In genomic region chr3:123285479-123285878, GRCh38 we compare ENCODE assay signal across 23 cellular contexts.
"Had no signal": no experiment of that assay in that cellular context is flagged by ENCODE, and none has a peak within 500 bp of the region (broad histone marks: within the 10 kb centered on the region; RNA-seq: fewer than 3 reads in every experiment).

No MANE protein-coding gene starts in this region.

- H3K4me3 Mint-ChIP-seq: activated T-cell treated with anti-CD3 and anti-CD28 coated beads, Interleukin-2, amount 50 U/mL, for 4 hours; activated T-helper 17 cell treated with anti-CD3 and anti-CD28 coated beads, Interleukin-2, amount 50 U/mL, for 72 hours; central memory CD8-positive, alpha-beta T cell; dendritic cell treated with granulocyte-macrophage colony-stimulating factor and Interleukin-4, amounts not matched to agents 40 ng/mL and 50 ng/mL, for 4 days; mesothelial cell of epicardium; naive B cell; stimulated activated memory B cell treated with anti-CD40 and anti-IgM and Interleukin-4, amounts not matched to agents 10 μg/mL and 1 μg/mL and 100 μg/mL, for 72 hours; T-cell had no signal

- H3K36me3 Mint-ChIP-seq: mesothelial cell of epicardium; naive B cell; stimulated activated memory B cell treated with anti-CD40 and anti-IgM and Interleukin-4, amounts not matched to agents 10 μg/mL and 1 μg/mL and 100 μg/mL, for 72 hours had no signal

- H3K4me2 ChIP-seq: smooth muscle cell had no signal

- H3K4me1 Mint-ChIP-seq: central memory CD8-positive, alpha-beta T cell; mesothelial cell of epicardium; stimulated activated memory B cell treated with anti-CD40 and anti-IgM and Interleukin-4, amounts not matched to agents 10 μg/mL and 1 μg/mL and 100 μg/mL, for 72 hours; T-cell had no signal

- H3K9me3 Mint-ChIP-seq: activated T-cell treated with anti-CD3 and anti-CD28 coated beads, Interleukin-2, amount 50 U/mL, for 4 hours; dendritic cell treated with granulocyte-macrophage colony-stimulating factor and Interleukin-4, amounts not matched to agents 40 ng/mL and 50 ng/mL, for 4 days; mesothelial cell of epicardium; stimulated activated memory B cell treated with anti-CD40 and anti-IgM and Interleukin-4, amounts not matched to agents 10 μg/mL and 1 μg/mL and 100 μg/mL, for 72 hours had no signal

- H2AFZ ChIP-seq: parathyroid adenoma had no signal

- H3K27ac ChIP-seq: brain microvascular endothelial cell, parathyroid adenoma, psoas muscle, suprapubic skin, tibial artery had no signal

- DNase-seq: activated CD4-positive, alpha-beta T cell treated with anti-CD3 and anti-CD28 coated beads for 4 hours; activated CD4-positive, alpha-beta T cell treated with anti-CD3 and anti-CD28 coated beads, Interleukin-2, amount 50 U/mL, for 4 hours; activated gamma-delta T cell treated with Interleukin-2 at 50 U/mL for 16 hours; activated naive CD4-positive, alpha-beta T cell treated with anti-CD3 and anti-CD28 coated beads, Interleukin-2, amount 50 U/mL, for 16 hours; activated T-cell treated with anti-CD3 and anti-CD28 coated beads, Interleukin-2, amount 50 U/mL, for 4 hours; brain microvascular endothelial cell; effector CD8-positive, alpha-beta T cell; hippocampal formation; left cardiac atrium; naive B cell; stimulated activated CD4-positive, alpha-beta T cell treated with anti-CD3 and anti-CD28 coated beads, Interleukin-4, amount 100 ng/mL, for 4 hours; stimulated activated CD8-positive, alpha-beta memory T cell treated with anti-CD3 and anti-CD28 coated beads, Interleukin-4, amount 100 ng/mL, for 48 hours; T-cell had no signal

- H3K27ac Mint-ChIP-seq: activated T-helper 17 cell treated with anti-CD3 and anti-CD28 coated beads, Interleukin-2, amount 50 U/mL, for 72 hours; dendritic cell treated with granulocyte-macrophage colony-stimulating factor and Interleukin-4, amounts not matched to agents 40 ng/mL and 50 ng/mL, for 4 days; mesothelial cell of epicardium; stimulated activated memory B cell treated with anti-CD40 and anti-IgM and Interleukin-4, amounts not matched to agents 10 μg/mL and 1 μg/mL and 100 μg/mL, for 72 hours; T-cell had no signal

- H3K36me3 ChIP-seq: brain microvascular endothelial cell, suprapubic skin had no signal

- H3K4me3 ChIP-seq: psoas muscle, smooth muscle cell, suprapubic skin, tibial artery had no signal

- H3K9me3 ChIP-seq: psoas muscle, suprapubic skin, tibial artery had no signal

- H3K4me1 ChIP-seq: parathyroid adenoma, psoas muscle, suprapubic skin, tibial artery had no signal

- H3K27me3 ChIP-seq: brain microvascular endothelial cell, suprapubic skin, tibial artery had no signal

- H3K27me3 Mint-ChIP-seq: activated T-helper 17 cell treated with anti-CD3 and anti-CD28 coated beads, Interleukin-2, amount 50 U/mL, for 72 hours; dendritic cell treated with granulocyte-macrophage colony-stimulating factor and Interleukin-4, amounts not matched to agents 40 ng/mL and 50 ng/mL, for 4 days; T-cell had no signal

- H3K9ac ChIP-seq: parathyroid adenoma had no signal

- H3K79me2 ChIP-seq: parathyroid adenoma had no signal
